16 cellular contexts compared by ENCODE assay signal in the genomic region with DNA sequence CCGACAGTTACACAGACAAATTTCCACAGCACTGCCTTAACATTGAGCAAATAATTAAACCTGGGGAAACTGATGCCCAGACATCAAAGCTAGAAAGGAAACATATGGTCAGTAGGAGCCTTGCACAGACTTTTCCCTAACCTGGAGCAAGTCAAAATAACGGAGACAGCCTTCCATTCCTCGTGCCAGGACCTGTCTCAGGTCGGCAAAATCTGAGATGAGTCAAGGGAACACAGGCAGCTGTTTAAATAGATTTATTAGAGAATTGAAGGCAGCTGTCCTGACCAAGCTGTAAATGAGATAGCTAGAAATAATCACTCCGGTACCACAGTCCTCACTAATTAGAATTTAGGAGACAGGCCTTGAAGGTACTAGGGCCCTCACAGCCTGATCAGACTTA.
"Had no signal": no experiment of that assay in that cellular context is flagged by ENCODE, and none has a peak within 500 bp of the region (broad histone marks: within the 10 kb centered on the region; RNA-seq: fewer than 3 reads in every experiment).

No MANE protein-coding gene starts in this region.

- DNase-seq: activated CD4-positive, alpha-beta memory T cell treated with anti-CD3 and anti-CD28 coated beads, Interleukin-2, amount 10 ng/mL, durations not matched to agents 7 days and 5 days; activated gamma-delta T cell; activated T-cell treated with anti-CD3 and anti-CD28 coated beads, Interleukin-2, amount 50 U/mL, for 48 hours; amygdala; cerebellar nuclear complex; dermis blood vessel endothelial cell; endodermal cell; foreskin melanocyte; left lung; retina; tibial artery had no signal

- H3K27ac ChIP-seq: neural progenitor cell, tibial artery, vagina, VCaP had no signal

- H3K9me3 ChIP-seq: left lung, tibial artery, vagina had no signal

- H3K27me3 ChIP-seq: tibial artery, vagina had no signal

- H3K36me3 ChIP-seq: left lung, neural progenitor cell, tibial artery, vagina had no signal

- ATAC-seq: left lung; stimulated activated effector memory CD8-positive, alpha-beta T cell treated with anti-CD3 and anti-CD28 coated beads, Interleukin-12 subunit alpha, Interleukin-12 subunit beta, amount 100 ng/mL, for 72 hours had no signal

- H3K4me3 ChIP-seq: left lung, neural progenitor cell, smooth muscle cell, tibial artery, vagina had no signal

- H3K4me1 ChIP-seq: neural progenitor cell, tibial artery, vagina had no signal
